Comparison of ENCODE assay signal across 8 cellular contexts in genomic region chr4:113004655-113005054, GRCh38. TPM values are rescaled to one million over a fixed set of nuclear protein-coding genes. Genes with fewer than 3 reads are reported as not detected.
"Had no signal": no experiment of that assay in that cellular context is flagged by ENCODE, and none has a peak within 500 bp of the region (broad histone marks: within the 10 kb centered on the region; RNA-seq: fewer than 3 reads in every experiment).

No MANE protein-coding gene starts in this region.

- H3K9me3 Mint-ChIP-seq: HFFc6 had no signal

- H3K4me3 Mint-ChIP-seq: HFFc6 had no signal

- H3K4me3 ChIP-seq: GM23248, HAP-1, K562 had no signal

- DNase-seq: GOT3, H7, HFFc6, IMR-90, KG1 had no signal

- H3K27ac Mint-ChIP-seq: HFFc6 had no signal

RNA-seq across cellular contexts. Expression of gene ANK2, which starts 44.8 kb away (rescaled TPM):
- polyA plus RNA-seq: K562 had no signal
